Comparison of ENCODE assay signal across 9 cellular contexts in genomic region chr1:150235436-150235851, GRCh38. TPM values are rescaled to one million over a fixed set of nuclear protein-coding genes. Genes with fewer than 3 reads are reported as not detected.
DNase-seq lines count a peak whose midpoint lies in the region; ATAC-seq and TF ChIP-seq lines count a peak whose summit lies in the region.
"Had no signal": no experiment of that assay in that cellular context is flagged by ENCODE, and none has a peak within 500 bp of the region (broad histone marks: within the 10 kb centered on the region; RNA-seq: fewer than 3 reads in every experiment).

No MANE protein-coding gene starts in this region.

- H3K4me1 ChIP-seq in osteoblast (ENCODE audit: insufficient read depth, low read length) = peaks cover 16% of the 10 kb centered on the region

- no peaks in the 10 kb centered on the region for H3K27me3 ChIP-seq in osteoblast (ENCODE audit: insufficient read depth, low read length)

- H3K9me3 ChIP-seq in osteoblast (ENCODE audit: low read depth, low read length) = no peaks in the 10 kb centered on the region

- POLR2A ChIA-PET in RWPE1 (lab: Yijun Ruan, JAX; ENCODE audit: low non-redundant PET) = no interaction called here

- H3K4me3 ChIP-seq in osteoblast (ENCODE audit: insufficient read depth, low read length) = peak overlapping the region; percentile 72

- ATAC-seq in GM21381 (IDR thresholded peaks at IDR 0.05; ENCODE audit: unreplicated experiment) (no peak), GM19023 (IDR thresholded peaks at IDR 0.05; ENCODE audit: unreplicated experiment) (no peak), HG02973 (IDR thresholded peaks at IDR 0.05; ENCODE audit: unreplicated experiment) (no peak)

- H2AFZ ChIP-seq in osteoblast (ENCODE audit: low read length) = peak overlapping the region; percentile 87

- peak overlapping the region; percentile 99 for H3K4me2 ChIP-seq in osteoblast (ENCODE audit: insufficient read depth, low read length)

- CTCF ChIA-PET in RWPE1 (lab: Yijun Ruan, JAX) = no interaction called here

- H3K27ac ChIP-seq in RWPE1 (peak overlapping the region; percentile 96), osteoblast (ENCODE audit: low read depth, low read length) (peak overlapping the region; percentile 60)

- TF ChIP-seq POLR2A in erythroblast (IDR thresholded peaks at IDR 0.05; ENCODE audit: low read length) = no peak

- TF ChIP-seq CTCF in RWPE1 (conservative IDR thresholded peaks at IDR 0.05; ENCODE audit: low read depth) = no peak
- no peak for TF ChIP-seq CTCF in osteoblast (IDR thresholded peaks at IDR 0.05; ENCODE audit: extremely low read depth, low read depth, low read length)

- H3K36me3 ChIP-seq in osteoblast (ENCODE audit: insufficient read depth, low read length) = peaks cover 5% of the 10 kb centered on the region

- DNase-seq in activated effector memory CD4-positive, alpha-beta T cell treated with anti-CD3 and anti-CD28 coated beads, Interleukin-2, amount 50 U/mL, for 16 hours = peak; percentile 71
- DNase-seq in activated effector memory CD4-positive, alpha-beta T cell treated with Interleukin-2 at 50 U/mL for 16 hours = no peak
- peak; percentile 66 for DNase-seq in RWPE1 (ENCODE audit: low spot score)
- DNase-seq in erythroblast (lab: John Stamatoyannopoulos, UW) = peak; percentile 58 to 81
- peak; percentile 91 for DNase-seq in osteoblast (ENCODE audit: insufficient read length, low spot score, missing footprints)

- H4K20me1 ChIP-seq in osteoblast (ENCODE audit: insufficient read depth, low read length) = no peaks in the 10 kb centered on the region

- peaks cover 43% of the 10 kb centered on the region for H3K79me2 ChIP-seq in osteoblast (ENCODE audit: insufficient read depth, low read length)

RNA-seq across cellular contexts. Expression of gene ANP32E, which starts 0.5 kb away (rescaled TPM):
- 11.5 and 13.8 TPM in 2 replicates for total RNA-seq in osteoblast

RNA-seq across cellular contexts. Expression of gene CA14, which starts 22.1 kb away (rescaled TPM):
- total RNA-seq in osteoblast = not detected in 2 replicates
- total RNA-seq: dermis microvascular lymphatic vessel endothelial cell had no signal

RNA-seq across cellular contexts. Expression of gene APH1A, which starts 33.4 kb away (rescaled TPM):
- 118 and 122 TPM in 2 replicates for total RNA-seq in osteoblast

RNA-seq across cellular contexts. Expression of gene C1orf54, which starts 37.1 kb away (rescaled TPM):
- 32.2 and 45.4 TPM in 2 replicates for total RNA-seq in osteoblast

RNA-seq across cellular contexts. Expression of gene CIART, which starts 46.9 kb away (rescaled TPM):
- total RNA-seq in osteoblast = 15.6 and 16.3 TPM in 2 replicates
